ENCODE assay signal across 21 cellular contexts in genomic region chr17:46173153-46173552, GRCh38. TPM values are rescaled to one million over a fixed set of nuclear protein-coding genes. Genes with fewer than 3 reads are reported as not detected.
DNase-seq lines count a peak whose midpoint lies in the region; ATAC-seq and TF ChIP-seq lines count a peak whose summit lies in the region.
"Had no signal": no experiment of that assay in that cellular context is flagged by ENCODE, and none has a peak within 500 bp of the region (broad histone marks: within the 10 kb centered on the region; RNA-seq: fewer than 3 reads in every experiment).

No MANE protein-coding gene starts in this region.

- intact Hi-C loops in left cardiac atrium (cut with DNase I) (no loop called here), natural killer cell (cut with micrococcal nuclease) (loop anchor here (10.0 kb wide), 1 partner anchor 68 kb away; no protein-coding TSS in a partner anchor), lower lobe of right lung (cut with DNase I) (no loop called here)
- intact Hi-C loops in activated T-helper 2 cell treated with anti-CD3 and anti-CD28 coated beads, Interferon-gamma antibody, Interleukin-2, Interleukin-4, amounts not matched to agents 10 μg/mL and 5 μg/mL and 100 μg/mL, durations not matched to agents 14 hours and 24 hours and 36 hours (cut with micrococcal nuclease) = no loop called here

- H3K4me3 Mint-ChIP-seq in activated T-helper 2 cell treated with anti-CD3 and anti-CD28 coated beads, Interferon-gamma antibody, Interleukin-2, Interleukin-4, amounts not matched to agents 10 μg/mL and 5 μg/mL and 100 μg/mL, durations not matched to agents 14 hours and 24 hours and 36 hours (ENCODE audit: low read depth) = no peak overlapping the region
- H3K4me3 Mint-ChIP-seq in natural killer cell = peak overlapping the region; percentile 0
- H3K4me3 Mint-ChIP-seq: activated naive CD4-positive, alpha-beta T cell treated with anti-CD3 and anti-CD28 coated beads for 36 hours had no signal

- H3K27me3 ChIP-seq in cardiac muscle cell (no peaks in the 10 kb centered on the region), lower lobe of right lung (ENCODE audit: low read depth) (no peaks in the 10 kb centered on the region)
- H3K27me3 ChIP-seq: vagina had no signal

- H3K4me3 ChIP-seq in cardiac muscle cell = no peak overlapping the region
- H3K4me3 ChIP-seq in lower lobe of right lung = no peak overlapping the region
- H3K4me3 ChIP-seq: GM23248, vagina had no signal

- peaks cover 51% of the 10 kb centered on the region for H3K36me3 Mint-ChIP-seq in activated T-helper 2 cell treated with anti-CD3 and anti-CD28 coated beads, Interferon-gamma antibody, Interleukin-2, Interleukin-4, amounts not matched to agents 10 μg/mL and 5 μg/mL and 100 μg/mL, durations not matched to agents 14 hours and 24 hours and 36 hours (ENCODE audit: low read depth)
- peaks cover 10% of the 10 kb centered on the region for H3K36me3 Mint-ChIP-seq in natural killer cell

- H3K4me1 Mint-ChIP-seq in activated T-helper 2 cell treated with anti-CD3 and anti-CD28 coated beads, Interferon-gamma antibody, Interleukin-2, Interleukin-4, amounts not matched to agents 10 μg/mL and 5 μg/mL and 100 μg/mL, durations not matched to agents 14 hours and 24 hours and 36 hours (ENCODE audit: low read depth) = peaks cover 43% of the 10 kb centered on the region
- H3K4me1 Mint-ChIP-seq in natural killer cell = peaks cover 80 to 85% of the 10 kb centered on the region in 2 donors

- H3K4me1 ChIP-seq in cardiac muscle cell (ENCODE audit: low read depth) (peaks cover 37% of the 10 kb centered on the region), lower lobe of right lung (peaks cover 83% of the 10 kb centered on the region)

- H3K27me3 Mint-ChIP-seq in activated T-helper 2 cell treated with anti-CD3 and anti-CD28 coated beads, Interferon-gamma antibody, Interleukin-2, Interleukin-4, amounts not matched to agents 10 μg/mL and 5 μg/mL and 100 μg/mL, durations not matched to agents 14 hours and 24 hours and 36 hours (ENCODE audit: low read depth) = no peaks in the 10 kb centered on the region
- no peaks in the 10 kb centered on the region for H3K27me3 Mint-ChIP-seq in natural killer cell (ENCODE audit: low read depth in 2 of 2)

- DNase-seq in cardiac muscle cell (ENCODE audit: low read depth in 1 of 2, low spot score in 1 of 2) (no peak), left cardiac atrium (no peak), natural killer cell (no peak), lower lobe of right lung (no peak), glomerular visceral epithelial cell (ENCODE audit: extremely low spot score) (no peak)
- DNase-seq in activated T-helper 2 cell treated with anti-CD3 and anti-CD28 coated beads, Interferon-gamma antibody, Interleukin-2, Interleukin-4, amounts not matched to agents 10 μg/mL and 5 μg/mL and 100 μg/mL, durations not matched to agents 14 hours and 24 hours and 36 hours (ENCODE audit: low spot score) = no peak
- DNase-seq in central memory CD4-positive, alpha-beta T cell = no peak
- DNase-seq: ACHN; activated CD4-positive, alpha-beta T cell treated with anti-CD3 and anti-CD28 coated beads for 4 hours; activated naive CD4-positive, alpha-beta T cell treated with anti-CD3 and anti-CD28 coated beads for 36 hours; DMS153; GDM1; GM23248; left colon; MM.1S; NCI-H2171 treated with DMSO at 0.1 percent for 48 hours; nucleus accumbens; retina had no signal

- peaks cover 35% of the 10 kb centered on the region for H3K36me3 ChIP-seq in cardiac muscle cell
- peaks cover 37% of the 10 kb centered on the region for H3K36me3 ChIP-seq in lower lobe of right lung

- no peak for TF ChIP-seq CTCF in cardiac muscle cell (IDR thresholded peaks at IDR 0.05; ENCODE audit: low read depth, low read length)
- TF ChIP-seq CTCF in natural killer cell (IDR thresholded peaks at IDR 0.05) = no peak
- TF ChIP-seq CTCF in lower lobe of right lung (IDR thresholded peaks at IDR 0.05) = no peak

- ATAC-seq in left cardiac atrium (no peak), natural killer cell (no peak), GM21786 (IDR thresholded peaks at IDR 0.05; ENCODE audit: unreplicated experiment) (no peak), lower lobe of right lung (no peak)
- ATAC-seq: left colon had no signal

- H3K27ac ChIP-seq in cardiac muscle cell (peak overlapping the region; percentile 55), lower lobe of right lung (no peak overlapping the region)
- H3K27ac ChIP-seq: C4-2B, GM23248, vagina had no signal

- H3K9me3 ChIP-seq in cardiac muscle cell (ENCODE audit: low read depth) (no peaks in the 10 kb centered on the region), lower lobe of right lung (no peaks in the 10 kb centered on the region)
- H3K9me3 ChIP-seq: vagina had no signal

- H3K9me3 Mint-ChIP-seq in activated T-helper 2 cell treated with anti-CD3 and anti-CD28 coated beads, Interferon-gamma antibody, Interleukin-2, Interleukin-4, amounts not matched to agents 10 μg/mL and 5 μg/mL and 100 μg/mL, durations not matched to agents 14 hours and 24 hours and 36 hours = no peaks in the 10 kb centered on the region
- no peaks in the 10 kb centered on the region for H3K9me3 Mint-ChIP-seq in natural killer cell
- H3K9me3 Mint-ChIP-seq: activated naive CD4-positive, alpha-beta T cell treated with anti-CD3 and anti-CD28 coated beads for 36 hours had no signal

- H3K27ac Mint-ChIP-seq in activated T-helper 2 cell treated with anti-CD3 and anti-CD28 coated beads, Interferon-gamma antibody, Interleukin-2, Interleukin-4, amounts not matched to agents 10 μg/mL and 5 μg/mL and 100 μg/mL, durations not matched to agents 14 hours and 24 hours and 36 hours = peak overlapping the region; percentile 19
- peak overlapping the region; percentile 32 to 38 for H3K27ac Mint-ChIP-seq in natural killer cell
- H3K27ac Mint-ChIP-seq: activated naive CD4-positive, alpha-beta T cell treated with anti-CD3 and anti-CD28 coated beads for 36 hours had no signal

RNA-seq across cellular contexts. Expression of gene KANSL1, which starts 20.1 kb away (rescaled TPM):
- total RNA-seq in cardiac muscle cell (69.4 and 109 TPM in 2 replicates), left cardiac atrium (10 to 100 TPM; 29.4 to 40.7 TPM), natural killer cell (100 to 1,000 TPM; 202 to 240 (median 220) TPM), lower lobe of right lung (78.5 TPM)
- polyA plus RNA-seq in cardiac muscle cell = 52.6 and 61.2 TPM in 2 replicates
- total RNA-seq in activated T-helper 2 cell treated with anti-CD3 and anti-CD28 coated beads, Interferon-gamma antibody, Interleukin-2, Interleukin-4, amounts not matched to agents 10 μg/mL and 5 μg/mL and 100 μg/mL, durations not matched to agents 14 hours and 24 hours and 36 hours = 91.5 and 93.9 TPM in 2 replicates
